ENCODE assay signal across 8 cellular contexts in genomic region chr6:142857609-142858195, GRCh38.
DNase-seq lines count a peak whose midpoint lies in the region; ATAC-seq, FAIRE-seq and TF ChIP-seq lines count a peak whose summit lies in the region.

No MANE protein-coding gene starts in this region.

- peak overlapping the region; percentile 92 for H3K27ac Mint-ChIP-seq in activated CD4-positive, alpha-beta memory T cell treated with anti-CD3 and anti-CD28 coated beads for 36 hours

- CTCF ChIA-PET in activated CD4-positive, alpha-beta memory T cell treated with anti-CD3 and anti-CD28 coated beads for 36 hours (lab: Charles Lee) = interaction anchor here (0.7 to 1.7 kb wide), 3 partner anchors 31 to 169 kb away, joined by 3 to 5 read pairs (median 3); no protein-coding TSS in a partner anchor

- H3K36me3 Mint-ChIP-seq in activated CD4-positive, alpha-beta memory T cell treated with anti-CD3 and anti-CD28 coated beads for 36 hours = peaks cover 11% of the 10 kb centered on the region

- peak; percentile 40 for DNase-seq in activated CD4-positive, alpha-beta memory T cell treated with anti-CD3 and anti-CD28 coated beads for 36 hours
- no peak for DNase-seq in omental fat pad (ENCODE audit: low spot score)
- no peak for DNase-seq in HTR-8/SVneo (ENCODE audit: insufficient read length, low spot score)
- no peak for DNase-seq in D341Med (ENCODE audit: low spot score)
- no peak for DNase-seq in epidermal melanocyte (ENCODE audit: insufficient read length, low spot score)

- peak overlapping the region; percentile 66 for H3K4me3 Mint-ChIP-seq in activated CD4-positive, alpha-beta memory T cell treated with anti-CD3 and anti-CD28 coated beads for 36 hours

- ATAC-seq in GM18909 (IDR thresholded peaks at IDR 0.05; ENCODE audit: poor library complexity, unreplicated experiment) = peak; percentile 19
- ATAC-seq in HG02852 (IDR thresholded peaks at IDR 0.05; ENCODE audit: unreplicated experiment) = peak; percentile 7
- ATAC-seq in omental fat pad (ENCODE audit: low FRiP score) = peak; percentile 51
- no peak for ATAC-seq in GM18520 (IDR thresholded peaks at IDR 0.05; ENCODE audit: unreplicated experiment)

- H3K27me3 Mint-ChIP-seq in activated CD4-positive, alpha-beta memory T cell treated with anti-CD3 and anti-CD28 coated beads for 36 hours = no peaks in the 10 kb centered on the region

- FAIRE-seq in HTR-8/SVneo (lab: Jason Lieb, UNC) = no peak

- peaks cover 88% of the 10 kb centered on the region for H3K4me1 Mint-ChIP-seq in activated CD4-positive, alpha-beta memory T cell treated with anti-CD3 and anti-CD28 coated beads for 36 hours (ENCODE audit: low read depth)

- POLR2A ChIA-PET in activated CD4-positive, alpha-beta memory T cell treated with anti-CD3 and anti-CD28 coated beads for 36 hours (lab: Charles Lee) = interaction anchor here (0.6 to 1.9 kb wide), 7 partner anchors 10 to 89 kb away, joined by 3 to 7 read pairs (median 4); no protein-coding TSS in a partner anchor

- TF ChIP-seq CTCF in omental fat pad (IDR thresholded peaks at IDR 0.05) = no peak

- no peaks in the 10 kb centered on the region for H3K9me3 Mint-ChIP-seq in activated CD4-positive, alpha-beta memory T cell treated with anti-CD3 and anti-CD28 coated beads for 36 hours

- intact Hi-C loops in activated CD4-positive, alpha-beta memory T cell treated with anti-CD3 and anti-CD28 coated beads for 36 hours (cut with micrococcal nuclease) = loop anchor here (1.0 to 10.0 kb wide), 2 partner anchors 84 to 293 kb away; no protein-coding TSS in a partner anchor
